ENCODE assay signal across 8 cellular contexts in the genomic region with DNA sequence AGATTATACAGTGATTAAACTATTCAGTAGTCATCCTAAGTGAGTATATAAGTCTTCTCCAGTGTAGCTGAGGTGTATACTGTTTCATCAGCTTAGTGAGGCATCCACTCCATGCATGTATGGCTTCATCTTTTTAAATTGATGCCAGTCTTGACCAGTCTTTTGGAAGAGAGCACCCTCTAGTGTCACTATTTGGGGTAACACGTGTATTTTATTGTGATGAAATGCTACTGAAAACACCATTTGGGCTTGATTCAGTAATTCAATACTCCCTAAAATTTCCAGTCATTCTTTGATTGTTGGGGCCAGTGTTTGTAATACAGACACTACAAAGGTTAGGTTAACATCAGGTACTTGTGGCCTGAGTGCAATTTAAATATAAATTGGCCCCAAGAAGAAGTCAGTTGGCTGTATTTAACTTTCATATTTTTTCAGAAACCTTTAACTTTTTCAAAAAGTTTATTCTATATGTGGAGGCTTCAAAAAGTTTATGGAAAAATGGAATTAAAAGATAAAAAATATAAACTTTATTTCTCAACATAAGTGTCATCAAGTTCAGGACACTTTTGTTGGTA. TPM values are rescaled to one million over a fixed set of nuclear protein-coding genes. Genes with fewer than 3 reads are reported as not detected.
A peak's percentile ranks its signal among the peaks of the same experiment; 100 is the strongest.
DNase-seq lines count a peak whose midpoint lies in the region; ATAC-seq and TF ChIP-seq lines count a peak whose summit lies in the region.

No MANE protein-coding gene starts in this region.

- H3K4me3 ChIP-seq in BE2C (ENCODE audit: low read depth, low read length): no peak overlapping the region
- H3K4me3 ChIP-seq in thoracic aorta: no peak overlapping the region
- H3K4me3 ChIP-seq in effector memory CD4-positive, alpha-beta T cell (ENCODE audit: insufficient read depth, low read depth, low read length, poor library complexity, severe bottlenecking): no peak overlapping the region

- H3K27me3 ChIP-seq in BE2C (no peaks in the 10 kb centered on the region; the same call in 1 of the 2 replicates), thoracic aorta (replicated peaks; ENCODE audit: insufficient read depth) (no peaks in the 10 kb centered on the region)
- no peaks in the 10 kb centered on the region for H3K27me3 ChIP-seq in effector memory CD4-positive, alpha-beta T cell (replicated peaks; ENCODE audit: control insufficient read depth, insufficient read depth, low read length, poor library complexity, severe bottlenecking)

- TF ChIP-seq CTCF in BE2C (IDR thresholded peaks at IDR 0.05; ENCODE audit: low read depth, low read length): peak; percentile 70
- TF ChIP-seq CTCF in thoracic aorta (IDR thresholded peaks at IDR 0.05): peak; percentile 35

- DNase-seq in BE2C (no peak), NAMALWA (ENCODE audit: low spot score) (peak; percentile 39), SKM-1 treated with dmso at 0.1 percent for 144 hours (lab: John Stamatoyannopoulos, UW; ENCODE audit: unreplicated experiment) (peak; percentile 25), glomerular visceral epithelial cell (ENCODE audit: extremely low spot score) (peak; percentile 48), thoracic aorta (ENCODE audit: low spot score) (no peak), middle frontal gyrus (ENCODE audit: extremely low spot score, low spot score) (no peak)
- no peak for DNase-seq in effector memory CD4-positive, alpha-beta T cell

- H3K4me1 ChIP-seq in BE2C: no peaks in the 10 kb centered on the region
- no peaks in the 10 kb centered on the region for H3K4me1 ChIP-seq in thoracic aorta (ENCODE audit: control insufficient read depth in 1 of 2, low read depth in 2 of 2)
- no peaks in the 10 kb centered on the region for H3K4me1 ChIP-seq in effector memory CD4-positive, alpha-beta T cell (ENCODE audit: control insufficient read depth, insufficient read depth, low read length, poor library complexity, severe bottlenecking)

- no peaks in the 10 kb centered on the region for H3K36me3 ChIP-seq in BE2C
- no peaks in the 10 kb centered on the region for H3K36me3 ChIP-seq in thoracic aorta
- no peaks in the 10 kb centered on the region for H3K36me3 ChIP-seq in effector memory CD4-positive, alpha-beta T cell (ENCODE audit: control insufficient read depth, insufficient read depth, low read length)

- H3K9me3 ChIP-seq in BE2C (no peaks in the 10 kb centered on the region), thoracic aorta (no peaks in the 10 kb centered on the region)
- H3K9me3 ChIP-seq in effector memory CD4-positive, alpha-beta T cell (ENCODE audit: control insufficient read depth, low read length): no peaks in the 10 kb centered on the region

- ATAC-seq in GM18907 (IDR thresholded peaks at IDR 0.05; ENCODE audit: unreplicated experiment) (peak; percentile 77), thoracic aorta (ENCODE audit: insufficient number of reproducible peaks, low FRiP score, low read depth) (no peak)

- no peak overlapping the region for H3K27ac ChIP-seq in thoracic aorta
- no peak overlapping the region for H3K27ac ChIP-seq in effector memory CD4-positive, alpha-beta T cell (ENCODE audit: insufficient read depth, low read length, poor library complexity, severe bottlenecking)

RNA-seq across cellular contexts. Expression of a gene that starts 35.3 kb away (rescaled TPM):
- polyA plus RNA-seq in BE2C (2012; ENCODE audit: insufficient read depth, insufficient read length, low read depth): 1.2 TPM
- total RNA-seq in thoracic aorta: 10 to 100 TPM; 13.1 to 16.8 TPM

Comparison
In these comparisons a context has a peak if more than half of its experiments do, and no peak if none do; other contexts are left out.
1. DNase-seq: peak in NAMALWA (single experiment), SKM-1 treated with dmso at 0.1 percent for 144 hours (single experiment) and glomerular visceral epithelial cell (single experiment); none in BE2C (single experiment), thoracic aorta (single experiment), effector memory CD4-positive, alpha-beta T cell (0 of 3) and middle frontal gyrus (single experiment).